In genomic region chr14:88352299-88353097, GRCh38 we compare ENCODE assay signal across 1 cellular context.
TF ChIP-seq lines count a peak whose summit lies in the region.

No MANE protein-coding gene starts in this region.

TF ChIP-seq in GM23338, 12 proteins besides CTCF, POLR2A, EP300 and RAD21 (continued from another document):
- no peak for TF ChIP-seq ZNF462 (CRISPR knock-in tag; IDR thresholded peaks at IDR 0.05)
